34 cellular contexts compared by ENCODE assay signal in the genomic region with DNA sequence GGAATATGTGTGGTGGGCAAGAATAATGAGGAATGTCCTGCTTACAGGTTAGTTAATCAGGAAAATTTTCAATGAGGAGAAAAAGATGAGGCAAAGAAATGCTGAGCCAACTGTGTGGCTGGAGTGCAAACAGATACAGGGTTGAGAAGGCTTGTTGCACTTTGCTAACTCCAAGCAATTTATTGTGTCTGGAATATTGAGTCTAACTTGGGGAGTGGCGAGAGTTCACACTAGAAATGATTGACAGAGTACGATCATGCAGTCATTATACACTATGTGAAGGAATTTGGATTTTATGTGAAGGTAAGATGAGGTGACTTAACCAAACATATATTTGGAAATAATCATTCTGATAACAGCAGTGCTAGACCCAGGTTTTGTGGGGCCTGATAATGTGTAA.
"Had no signal": no experiment of that assay in that cellular context is flagged by ENCODE, and none has a peak within 500 bp of the region (broad histone marks: within the 10 kb centered on the region; RNA-seq: fewer than 3 reads in every experiment).

No MANE protein-coding gene starts in this region.

- H3K4me3 ChIP-seq: MG63 had no signal

- H3K36me3 ChIP-seq: MG63 had no signal

- H3K27ac ChIP-seq: KMS-11 had no signal

- H3K9me3 ChIP-seq: MG63 had no signal

- H3K9ac ChIP-seq: KMS-11 had no signal

- DNase-seq: Karpas-422, Kasumi-1, MG63, MM.1S, MV-4-11, NCI-H1048, NCI-H1092, NCI-H1092 treated with DMSO at 0.1 percent for 48 hours, NCI-H1105, NCI-H1105 treated with DMSO at 0.1 percent for 48 hours, NCI-H1417, NCI-H1417 treated with DMSO at 0.1 percent for 48 hours, NCI-H1436, NCI-H1436 treated with DMSO at 0.1 percent for 48 hours, NCI-H146, NCI-H1694, NCI-H1694 treated with DMSO at 0.1 percent for 48 hours, NCI-H187, NCI-H187 treated with DMSO at 0.1 percent for 48 hours, NCI-H1930, NCI-H2029, NCI-H2029 treated with DMSO at 0.1 percent for 48 hours, NCI-H2081, NCI-H2081 treated with DMSO at 0.1 percent for 48 hours, NCI-H2107, NCI-H2171, NCI-H2171 treated with DMSO at 0.1 percent for 48 hours, NCI-H2227 treated with DMSO at 0.1 percent for 48 hours, NCI-H226, NCI-H345, NCI-H446, NCI-H446 treated with DMSO at 0.1 percent for 48 hours, NCI-H510A had no signal

- H3K27me3 ChIP-seq: MG63 had no signal
